In the genomic region with DNA sequence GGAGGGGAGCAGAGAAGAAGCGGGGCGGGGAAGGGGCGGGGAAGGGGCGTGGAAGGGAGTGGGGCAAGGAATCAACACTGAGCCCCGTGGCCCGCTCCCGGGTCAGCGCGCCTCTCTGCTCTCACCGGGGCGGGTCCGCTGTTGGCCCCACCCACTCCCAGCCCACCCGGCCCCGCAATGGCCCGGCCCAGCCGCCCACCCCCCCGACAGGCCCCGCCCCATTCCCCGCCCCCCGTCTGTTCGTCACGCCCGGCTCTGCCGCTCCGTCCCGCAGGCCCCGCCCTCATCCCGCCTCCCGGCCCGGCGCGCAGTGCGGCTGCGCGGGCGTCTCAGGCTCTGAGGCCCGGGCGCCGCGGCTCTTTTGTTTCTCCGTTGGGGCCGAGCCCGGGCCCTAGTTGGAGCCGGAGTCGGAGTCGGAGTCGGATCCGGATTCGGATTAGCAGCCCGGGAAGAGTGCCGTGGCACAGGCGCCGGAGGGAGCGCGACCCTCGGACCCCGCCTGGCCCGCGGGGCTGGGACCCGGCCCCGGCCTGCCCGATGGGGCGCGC, we compare ENCODE assay signal across 8 cellular contexts. TPM values are rescaled to one million over a fixed set of nuclear protein-coding genes. Genes with fewer than 3 reads are reported as not detected.
DNase-seq lines count a peak whose midpoint lies in the region; ATAC-seq lines count a peak whose summit lies in the region.

Gene ULK1 (plus strand): TSS at position 310 of the 548 bp plus-strand sequence. CDS start 380 bp downstream, outside the sequence.

- peak within 1 kb of the TSS; percentile 99 for H3K4me3 ChIP-seq in urinary bladder (ENCODE audit: low read depth, low read length)

- ATAC-seq in GM18502 (IDR thresholded peaks at IDR 0.05; ENCODE audit: poor library complexity, unreplicated experiment) (peak; percentile 80), HG02938 (IDR thresholded peaks at IDR 0.05; ENCODE audit: unreplicated experiment) (peak; percentile 59), T-helper 17 cell (peak; percentile 83), left ventricle myocardium superior (peak; percentile 69)

- intact Hi-C loops in left ventricle myocardium superior (cut with micrococcal nuclease) = no loop called here

- H3K36me3 Mint-ChIP-seq in T-helper 17 cell (ENCODE audit: low read depth) = no peaks in the 10 kb centered on the region

- H3K4me3 Mint-ChIP-seq in T-helper 17 cell = peak within 1 kb of the TSS; percentile 93

- no peaks in the 10 kb centered on the region for H3K36me3 ChIP-seq in urinary bladder (ENCODE audit: insufficient read depth)

- no peaks in the 10 kb centered on the region for H3K27me3 Mint-ChIP-seq in T-helper 17 cell

- H3K4me1 ChIP-seq in urinary bladder (ENCODE audit: insufficient read depth) = no peaks in the 10 kb centered on the region

- no peaks in the 10 kb centered on the region for H3K9me3 ChIP-seq in T-helper 17 cell (ENCODE audit: control insufficient read depth, low read length, poor library complexity, severe bottlenecking)

- H3K27ac ChIP-seq in urinary bladder (ENCODE audit: low read depth) = peak within 1 kb of the TSS; percentile 89

- peak within 1 kb of the TSS; percentile 89 for H3K27ac Mint-ChIP-seq in T-helper 17 cell

- DNase-seq in NCI-H1694 treated with DMSO at 0.1 percent for 48 hours (lab: John Stamatoyannopoulos, UW) (peak; percentile 69), T-helper 17 cell (peak; percentile 91 to 94 (median 93)), amniotic stem cell (lab: John Stamatoyannopoulos, UW) (peak; percentile 78), left ventricle myocardium superior (peak; percentile 97), pulmonary artery endothelial cell (ENCODE audit: low read depth, low spot score) (peak; percentile 49)

- under 1% methylated on average over 64 of the region's 64 CpGs for WGBS in urinary bladder

- H3K4me1 Mint-ChIP-seq in T-helper 17 cell = peaks cover 18% of the 10 kb centered on the region

RNA-seq across cellular contexts. Expression of gene ULK1, which starts in this region (rescaled TPM):
- total RNA-seq in T-helper 17 cell = 10 to 100 TPM; 91.9 to 97.2 TPM
- total RNA-seq in left ventricle myocardium superior = 64.0 TPM
- total RNA-seq in pulmonary artery endothelial cell = 3.6 and 5.2 TPM in 2 replicates
- total RNA-seq in urinary bladder = 10.9 TPM
- 34.4 TPM for polyA plus RNA-seq in urinary bladder

Comparison
In these comparisons a context has a peak if more than half of its experiments do, and no peak if none do; other contexts are left out.
1. Peak in every context shown above with its lines: DNase-seq, ATAC-seq, H3K4me3 ChIP-seq and H3K27ac ChIP-seq.